8 cellular contexts compared by ENCODE assay signal in the genomic region with DNA sequence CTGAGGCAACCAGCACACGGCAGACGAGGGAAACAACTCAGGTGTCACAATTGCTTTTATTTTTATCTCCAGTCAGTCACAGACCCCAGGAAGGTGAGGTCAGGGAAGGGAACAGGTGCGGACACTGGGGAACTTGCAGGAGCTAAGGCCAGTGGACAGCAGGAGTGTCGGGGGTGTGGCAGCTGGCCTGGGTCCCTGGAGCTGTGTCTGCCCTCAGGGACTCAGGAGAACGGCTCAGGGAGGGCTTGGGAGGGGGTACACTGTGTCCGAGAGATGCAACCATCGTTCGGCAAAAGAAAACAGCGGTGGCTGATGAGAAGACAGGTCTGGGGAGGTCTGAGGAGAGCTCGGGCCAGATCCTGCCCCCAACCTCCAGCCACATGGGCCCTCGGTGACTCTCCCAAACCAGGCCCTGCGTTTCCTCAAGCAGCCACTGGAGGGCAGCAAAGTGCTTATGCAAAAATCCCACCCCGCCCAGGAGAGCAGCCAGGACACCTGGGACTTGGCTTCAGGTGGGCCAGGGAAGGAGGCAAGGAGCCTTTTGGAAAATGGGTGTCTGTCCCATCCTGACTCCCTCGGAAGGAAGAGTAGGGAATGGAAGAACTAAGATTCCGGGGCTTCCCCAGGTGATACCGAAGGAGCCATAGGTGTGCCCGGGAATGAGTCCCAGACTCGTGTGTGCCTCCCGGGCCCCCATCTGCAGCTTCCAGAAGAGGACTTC. TPM values are rescaled to one million over a fixed set of nuclear protein-coding genes. Genes with fewer than 3 reads are reported as not detected.
DNase-seq lines count a peak whose midpoint lies in the region; ATAC-seq and TF ChIP-seq lines count a peak whose summit lies in the region.

No MANE protein-coding gene starts in this region.

- DNase-seq in DMS153 (lab: John Stamatoyannopoulos, UW) (peak; percentile 37), HuH-7 (ENCODE audit: low spot score) (peak; percentile 96), RWPE2 (ENCODE audit: low spot score) (no peak), head of caudate nucleus (peak; percentile 61 to 90 (median 80)), pons (ENCODE audit: low spot score) (peak; percentile 61), ureter (ENCODE audit: low spot score) (peak; percentile 78)
- DNase-seq in activated naive CD4-positive, alpha-beta T cell treated with anti-CD3 and anti-CD28 coated beads for 36 hours: peak; percentile 86

- H3K27me3 Mint-ChIP-seq in activated naive CD4-positive, alpha-beta T cell treated with anti-CD3 and anti-CD28 coated beads for 36 hours (ENCODE audit: low read depth): no peaks in the 10 kb centered on the region

- no peaks in the 10 kb centered on the region for H3K4me1 Mint-ChIP-seq in activated naive CD4-positive, alpha-beta T cell treated with anti-CD3 and anti-CD28 coated beads for 36 hours (ENCODE audit: low read depth)

- no peaks in the 10 kb centered on the region for H3K9me3 Mint-ChIP-seq in activated naive CD4-positive, alpha-beta T cell treated with anti-CD3 and anti-CD28 coated beads for 36 hours

- intact Hi-C loops in activated naive CD4-positive, alpha-beta T cell treated with anti-CD3 and anti-CD28 coated beads for 36 hours (cut with micrococcal nuclease): loop anchor here (1.0 to 2.0 kb wide), 3 partner anchors 78 to 189 kb away; no protein-coding TSS in a partner anchor
- intact Hi-C loops in head of caudate nucleus (cut with DNase I): loop anchor here (5.0 to 10.0 kb wide), 2 partner anchors 100 to 198 kb away; no protein-coding TSS in a partner anchor

- H3K36me3 Mint-ChIP-seq in activated naive CD4-positive, alpha-beta T cell treated with anti-CD3 and anti-CD28 coated beads for 36 hours (ENCODE audit: low read depth): no peaks in the 10 kb centered on the region

- H3K27ac ChIP-seq in RWPE2 (ENCODE audit: poor library complexity, severe bottlenecking): no peak overlapping the region

- no peaks in the 10 kb centered on the region for H3K27me3 ChIP-seq in RWPE2 (ENCODE audit: insufficient read depth, poor library complexity, severe bottlenecking)

- peaks cover 4% of the 10 kb centered on the region for H3K4me1 ChIP-seq in RWPE2 (ENCODE audit: insufficient read depth, poor library complexity, severe bottlenecking)

- peak; percentile 95 for TF ChIP-seq CTCF in RWPE2 (IDR thresholded peaks at IDR 0.05; ENCODE audit: poor library complexity, severe bottlenecking)

- CTCF ChIA-PET in activated naive CD4-positive, alpha-beta T cell treated with anti-CD3 and anti-CD28 coated beads for 36 hours (lab: Charles Lee): interaction anchor here (0.7 to 5.8 kb wide), 40 partner anchors 9 to 228 kb away, joined by 3 to 44 read pairs (median 4); a partner anchor contains a TSS

- no peaks in the 10 kb centered on the region for H3K9me3 ChIP-seq in RWPE2 (ENCODE audit: severe bottlenecking)

- no peak overlapping the region for H3K4me3 Mint-ChIP-seq in activated naive CD4-positive, alpha-beta T cell treated with anti-CD3 and anti-CD28 coated beads for 36 hours

- H3K36me3 ChIP-seq in RWPE2 (ENCODE audit: low read depth): no peaks in the 10 kb centered on the region

- H3K4me3 ChIP-seq in RWPE2 (ENCODE audit: severe bottlenecking): no peak overlapping the region

- no peak overlapping the region for H3K27ac Mint-ChIP-seq in activated naive CD4-positive, alpha-beta T cell treated with anti-CD3 and anti-CD28 coated beads for 36 hours

- ATAC-seq in RWPE2 (ENCODE audit: low read depth): peak; percentile 79
- no peak for ATAC-seq in GM19467 (IDR thresholded peaks at IDR 0.05; ENCODE audit: unreplicated experiment)

RNA-seq across cellular contexts. Expression of a gene that starts 24.1 kb away (rescaled TPM):
- total RNA-seq in activated naive CD4-positive, alpha-beta T cell treated with anti-CD3 and anti-CD28 coated beads for 36 hours: 1 to 10 TPM; 2.4 to 4.1 TPM
- 3.9 TPM for total RNA-seq in ureter

RNA-seq across cellular contexts. Expression of a gene that starts 36.7 kb away (rescaled TPM):
- total RNA-seq in activated naive CD4-positive, alpha-beta T cell treated with anti-CD3 and anti-CD28 coated beads for 36 hours: under 1 TPM; 0.17 to 0.42 TPM
- total RNA-seq in ureter: 6.2 TPM

RNA-seq across cellular contexts. Expression of a gene that starts 38.8 kb away (rescaled TPM):
- 1 to 10 TPM; 2.8 TPM for total RNA-seq in activated naive CD4-positive, alpha-beta T cell treated with anti-CD3 and anti-CD28 coated beads for 36 hours
- total RNA-seq in ureter: 24.0 TPM
